ENCODE assay signal across 10 cellular contexts in the genomic region with DNA sequence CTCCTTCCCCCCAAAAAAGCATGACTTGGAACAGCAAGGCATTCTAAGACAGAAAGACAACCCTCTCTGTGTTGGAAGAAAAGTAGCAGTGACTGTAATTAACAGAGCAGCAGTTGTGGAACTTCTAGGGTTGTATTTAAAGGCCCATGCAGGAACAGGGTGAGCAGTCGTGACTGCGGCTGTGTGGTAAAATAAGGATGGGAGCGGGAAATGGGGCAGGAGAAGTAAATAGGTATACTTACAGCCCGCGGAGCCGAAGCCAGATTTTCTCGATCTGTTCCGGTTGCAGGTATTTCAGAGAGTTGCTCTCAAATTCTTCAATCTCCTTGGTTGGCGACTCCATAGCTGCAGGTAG. TPM values are rescaled to one million over a fixed set of nuclear protein-coding genes. Genes with fewer than 3 reads are reported as not detected.
DNase-seq lines count a peak whose midpoint lies in the region; ATAC-seq and TF ChIP-seq lines count a peak whose summit lies in the region.
"Had no signal": no experiment of that assay in that cellular context is flagged by ENCODE, and none has a peak within 500 bp of the region (broad histone marks: within the 10 kb centered on the region; RNA-seq: fewer than 3 reads in every experiment).

No MANE protein-coding gene starts in this region.

- no peak for ATAC-seq in HG03139 (IDR thresholded peaks at IDR 0.05; ENCODE audit: unreplicated experiment)

- 16% methylated on average over 9 of the region's 9 CpGs for WGBS in esophagus muscularis mucosa
- 14 to 20% methylated on average over 8 to 9 of the region's 9 CpGs for WGBS in transverse colon (ENCODE audit: low coverage in 1 of 2), 2 donors

- peak overlapping the region; percentile 67 for H3K9ac ChIP-seq in mucosa of stomach (ENCODE audit: low read length)
- H3K9ac ChIP-seq: KMS-11 had no signal

- TF ChIP-seq POLR2A in esophagus muscularis mucosa (IDR thresholded peaks at IDR 0.05; ENCODE audit: low read depth) (no peak), transverse colon (IDR thresholded peaks at IDR 0.05) (no peak)

- no peaks in the 10 kb centered on the region for H3K9me3 ChIP-seq in MG63
- H3K9me3 ChIP-seq in esophagus muscularis mucosa: no peaks in the 10 kb centered on the region
- H3K9me3 ChIP-seq in mucosa of stomach (ENCODE audit: control insufficient read depth, low read length): no peaks in the 10 kb centered on the region
- no peaks in the 10 kb centered on the region for H3K9me3 ChIP-seq in transverse colon

- H3K36me3 ChIP-seq in MG63 (peaks cover 22% of the 10 kb centered on the region), esophagus muscularis mucosa (no peaks in the 10 kb centered on the region), mucosa of stomach (ENCODE audit: control insufficient read depth, insufficient read depth, low read length) (no peaks in the 10 kb centered on the region), transverse colon (no peaks in the 10 kb centered on the region)

- peak overlapping the region; percentile 83 to 88 (median 86) for H3K27ac ChIP-seq in esophagus muscularis mucosa (replicated peaks in 1 of 4)
- peak overlapping the region; percentile 30 to 68 (median 62) for H3K27ac ChIP-seq in transverse colon
- H3K27ac ChIP-seq: KMS-11 had no signal

- in situ Hi-C loops in transverse colon (cut with MboI; ENCODE audit: low pct_ligation_motif_present in 1 of 4, low pct_unique_long_range_greater_than_20kb in 1 of 4, low sequenced_read_pairs in 3 of 4): no loop called here

- H3K4me3 ChIP-seq in MG63: peak overlapping the region; percentile 62
- H3K4me3 ChIP-seq in esophagus muscularis mucosa: peak overlapping the region; percentile 68 to 73 (median 70)
- no peak overlapping the region for H3K4me3 ChIP-seq in mucosa of stomach (ENCODE audit: low read length)
- H3K4me3 ChIP-seq in transverse colon: peak overlapping the region in 3 of 4 donors; percentile 29 to 53 (median 38)

- no peak for TF ChIP-seq CTCF in esophagus muscularis mucosa (IDR thresholded peaks at IDR 0.05)
- no peak for TF ChIP-seq CTCF in transverse colon (IDR thresholded peaks at IDR 0.05)

- H3K4me1 ChIP-seq in esophagus muscularis mucosa (peaks cover 13 to 44% (median 34%) of the 10 kb centered on the region in 4 donors), mucosa of stomach (ENCODE audit: control insufficient read depth, insufficient read depth, low read length) (no peaks in the 10 kb centered on the region), transverse colon (peaks cover 0 to 15% (median 0%) of the 10 kb centered on the region in 4 donors)

- H3K27me3 ChIP-seq in MG63 (no peaks in the 10 kb centered on the region), esophagus muscularis mucosa (peaks cover 0 to 10% (median 0%) of the 10 kb centered on the region in 4 donors), mucosa of stomach (ENCODE audit: control insufficient read depth, insufficient read depth, low read length) (peaks cover 37% of the 10 kb centered on the region), transverse colon (peaks cover 58% of the 10 kb centered on the region)

- DNase-seq in MG63 (no peak), esophagus muscularis mucosa (ENCODE audit: extremely low spot score) (no peak), transverse colon (no peak), Ammon's horn (ENCODE audit: low spot score) (no peak), head of caudate nucleus (no peak)
- DNase-seq in activated CD8-positive, alpha-beta memory T cell treated with anti-CD3 and anti-CD28 coated beads, Interleukin-2, amount 50 U/mL, for 48 hours: no peak
- DNase-seq: activated T-cell treated with anti-CD3 and anti-CD28 coated beads, Interleukin-2, amount 50 U/mL, for 48 hours had no signal

- no peak for TF ChIP-seq EP300 in esophagus muscularis mucosa (IDR thresholded peaks at IDR 0.05)
- no peak for TF ChIP-seq EP300 in transverse colon (IDR thresholded peaks at IDR 0.05; ENCODE audit: low read depth)

- intact Hi-C loops in esophagus muscularis mucosa (cut with DNase I) (no loop called here), transverse colon (cut with DNase I; ENCODE audit: low total_unique reads) (no loop called here), head of caudate nucleus (cut with DNase I) (no loop called here)

RNA-seq across cellular contexts. Expression of a gene that starts 0.2 kb away (rescaled TPM):
- total RNA-seq in MG63 (2014; rRNA removed; shearing (Covaris generic); ENCODE audit: low replicate concordance): 32.4 and 50.1 TPM in 2 replicates
- total RNA-seq in esophagus muscularis mucosa (10 to 100 TPM; 13.3 to 25.5 (median 17.3) TPM), transverse colon (1 to 10 TPM; 1.5 to 8.4 (median 2.9) TPM)
